ENCODE assay signal across 8 cellular contexts in the genomic region with DNA sequence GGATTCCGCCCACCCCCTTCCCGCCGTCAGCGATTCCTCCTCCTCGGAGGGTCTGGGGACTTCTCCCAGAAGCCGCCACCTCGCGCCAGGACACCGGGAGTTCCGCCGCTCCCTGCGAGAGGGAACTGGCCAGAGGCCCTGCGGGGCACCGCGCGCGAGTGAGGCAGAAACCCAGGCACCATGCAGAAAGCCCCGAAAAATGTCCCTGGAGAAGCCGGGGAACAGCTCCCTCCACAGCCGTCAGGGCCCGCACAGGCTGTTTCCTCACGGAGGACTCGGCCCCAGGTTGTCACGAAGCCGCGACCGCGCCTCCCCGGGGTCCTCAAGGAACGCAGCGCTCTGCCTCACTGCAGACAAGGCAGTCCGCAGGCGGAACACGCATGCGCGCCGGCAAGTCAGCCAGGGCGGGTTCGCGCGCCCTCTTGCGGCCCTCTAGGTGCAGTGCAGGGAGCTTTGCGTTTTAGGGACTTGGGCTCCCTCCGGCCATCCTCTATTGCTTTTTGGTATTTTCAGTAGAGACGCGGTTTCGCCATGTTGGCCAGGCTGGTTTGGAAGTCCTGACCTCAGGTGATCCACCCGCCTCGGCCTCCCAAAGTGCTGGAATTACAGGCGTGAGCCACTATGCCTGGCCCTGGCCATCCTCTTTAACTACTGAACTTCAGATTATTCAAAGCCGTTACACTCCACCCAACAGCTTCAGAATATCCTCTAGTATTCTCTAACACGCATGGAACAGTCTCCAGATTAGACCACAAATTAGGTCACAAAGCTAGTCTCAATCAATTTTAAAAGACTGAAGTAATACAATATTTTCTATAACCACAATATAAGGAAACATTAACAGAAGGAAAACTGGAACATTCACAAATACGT. TPM values are rescaled to one million over a fixed set of nuclear protein-coding genes. Genes with fewer than 3 reads are reported as not detected.
DNase-seq lines count a peak whose midpoint lies in the region; ATAC-seq and TF ChIP-seq lines count a peak whose summit lies in the region.

No MANE protein-coding gene starts in this region.

- DNase-seq in Calu3 = peak; percentile 87
- DNase-seq in RPMI8226 = peak; percentile 80
- peak; percentile 87 for DNase-seq in activated T-helper 2 cell treated with anti-CD3 and anti-CD28 coated beads, Interferon-gamma antibody, Interleukin-2, Interleukin-4, amounts not matched to agents 10 μg/mL and 5 μg/mL and 100 μg/mL, durations not matched to agents 14 hours and 24 hours and 36 hours (ENCODE audit: low spot score)
- DNase-seq in fibroblast of pulmonary artery (ENCODE audit: low read depth) = peak; percentile 88
- DNase-seq in natural killer cell = peak; percentile 91
- DNase-seq in stimulated activated naive B cell treated with anti-CD40 and anti-IgM and Interleukin-4, amounts not matched to agents 10 μg/mL and 1 μg/mL and 100 μg/mL, for 72 hours = peak; percentile 90

- intact Hi-C loops in Calu3 (cut with micrococcal nuclease; ENCODE audit: unreplicated experiment) (no loop called here), natural killer cell (cut with micrococcal nuclease) (loop anchor here (1.0 to 5.0 kb wide), 3 partner anchors 52 to 152 kb away; a partner anchor contains a TSS)
- intact Hi-C loops in activated T-helper 2 cell treated with anti-CD3 and anti-CD28 coated beads, Interferon-gamma antibody, Interleukin-2, Interleukin-4, amounts not matched to agents 10 μg/mL and 5 μg/mL and 100 μg/mL, durations not matched to agents 14 hours and 24 hours and 36 hours (cut with micrococcal nuclease) = loop anchor here (1.0 kb wide), 1 partner anchor 52 kb away; no protein-coding TSS in a partner anchor

- ATAC-seq in GM21737 (IDR thresholded peaks at IDR 0.05; ENCODE audit: unreplicated experiment) (peak; percentile 91), natural killer cell (peak; percentile 98)
- ATAC-seq in stimulated activated naive B cell treated with anti-CD40 and anti-IgM and Interleukin-4, amounts not matched to agents 10 μg/mL and 1 μg/mL and 100 μg/mL, for 72 hours (replicated peaks) = peak; percentile 89

- H3K4me1 Mint-ChIP-seq in Calu3 (ENCODE audit: low read depth, unreplicated experiment) (no peaks in the 10 kb centered on the region), natural killer cell (peaks cover 3 to 11% of the 10 kb centered on the region in 2 donors)
- peaks cover 5% of the 10 kb centered on the region for H3K4me1 Mint-ChIP-seq in activated T-helper 2 cell treated with anti-CD3 and anti-CD28 coated beads, Interferon-gamma antibody, Interleukin-2, Interleukin-4, amounts not matched to agents 10 μg/mL and 5 μg/mL and 100 μg/mL, durations not matched to agents 14 hours and 24 hours and 36 hours (ENCODE audit: low read depth)
- peaks cover 8 to 9% of the 10 kb centered on the region in 2 donors for H3K4me1 Mint-ChIP-seq in stimulated activated naive B cell treated with anti-CD40 and anti-IgM and Interleukin-4, amounts not matched to agents 10 μg/mL and 1 μg/mL and 100 μg/mL, for 72 hours

- H3K27me3 Mint-ChIP-seq in Calu3 (ENCODE audit: unreplicated experiment) (no peaks in the 10 kb centered on the region), natural killer cell (ENCODE audit: low read depth in 2 of 2) (peaks cover 24 to 75% of the 10 kb centered on the region in 2 donors)
- H3K27me3 Mint-ChIP-seq in activated T-helper 2 cell treated with anti-CD3 and anti-CD28 coated beads, Interferon-gamma antibody, Interleukin-2, Interleukin-4, amounts not matched to agents 10 μg/mL and 5 μg/mL and 100 μg/mL, durations not matched to agents 14 hours and 24 hours and 36 hours (ENCODE audit: low read depth) = peaks cover 49% of the 10 kb centered on the region
- H3K27me3 Mint-ChIP-seq in stimulated activated naive B cell treated with anti-CD40 and anti-IgM and Interleukin-4, amounts not matched to agents 10 μg/mL and 1 μg/mL and 100 μg/mL, for 72 hours = peaks cover 42 to 54% of the 10 kb centered on the region in 2 donors

- CTCF ChIA-PET in Calu3 (lab: Charles Lee) = no interaction called here

- H3K36me3 Mint-ChIP-seq in Calu3 (ENCODE audit: insufficient read depth, unreplicated experiment) = peaks cover 8% of the 10 kb centered on the region
- no peaks in the 10 kb centered on the region for H3K36me3 Mint-ChIP-seq in activated T-helper 2 cell treated with anti-CD3 and anti-CD28 coated beads, Interferon-gamma antibody, Interleukin-2, Interleukin-4, amounts not matched to agents 10 μg/mL and 5 μg/mL and 100 μg/mL, durations not matched to agents 14 hours and 24 hours and 36 hours (ENCODE audit: low read depth)
- H3K36me3 Mint-ChIP-seq in natural killer cell = no peaks in the 10 kb centered on the region
- no peaks in the 10 kb centered on the region for H3K36me3 Mint-ChIP-seq in stimulated activated naive B cell treated with anti-CD40 and anti-IgM and Interleukin-4, amounts not matched to agents 10 μg/mL and 1 μg/mL and 100 μg/mL, for 72 hours

- no peak overlapping the region for H3K27ac Mint-ChIP-seq in Calu3 (ENCODE audit: unreplicated experiment)
- H3K27ac Mint-ChIP-seq in activated T-helper 2 cell treated with anti-CD3 and anti-CD28 coated beads, Interferon-gamma antibody, Interleukin-2, Interleukin-4, amounts not matched to agents 10 μg/mL and 5 μg/mL and 100 μg/mL, durations not matched to agents 14 hours and 24 hours and 36 hours = no peak overlapping the region
- H3K27ac Mint-ChIP-seq in natural killer cell = no peak overlapping the region
- peak overlapping the region; percentile 28 for H3K27ac Mint-ChIP-seq in stimulated activated naive B cell treated with anti-CD40 and anti-IgM and Interleukin-4, amounts not matched to agents 10 μg/mL and 1 μg/mL and 100 μg/mL, for 72 hours

- TF ChIP-seq CTCF in Calu3 (IDR thresholded peaks at IDR 0.05; ENCODE audit: unreplicated experiment) (peak; percentile 79), LNCAP (IDR thresholded peaks at IDR 0.05) (peak; percentile 99), fibroblast of pulmonary artery (IDR thresholded peaks at IDR 0.05; ENCODE audit: low read length, missing control alignments) (peak; percentile 94), natural killer cell (IDR thresholded peaks at IDR 0.05) (peak; percentile 97)

- peak overlapping the region; percentile 62 for H3K4me3 Mint-ChIP-seq in Calu3 (ENCODE audit: low read depth, unreplicated experiment)
- H3K4me3 Mint-ChIP-seq in activated T-helper 2 cell treated with anti-CD3 and anti-CD28 coated beads, Interferon-gamma antibody, Interleukin-2, Interleukin-4, amounts not matched to agents 10 μg/mL and 5 μg/mL and 100 μg/mL, durations not matched to agents 14 hours and 24 hours and 36 hours (ENCODE audit: low read depth) = peak overlapping the region; percentile 66
- peak overlapping the region; percentile 79 for H3K4me3 Mint-ChIP-seq in natural killer cell
- H3K4me3 Mint-ChIP-seq in stimulated activated naive B cell treated with anti-CD40 and anti-IgM and Interleukin-4, amounts not matched to agents 10 μg/mL and 1 μg/mL and 100 μg/mL, for 72 hours = peak overlapping the region; percentile 79 to 83

- H3K9me3 Mint-ChIP-seq in Calu3 (ENCODE audit: low read depth, unreplicated experiment) (peaks cover 3% of the 10 kb centered on the region), natural killer cell (no peaks in the 10 kb centered on the region)
- H3K9me3 Mint-ChIP-seq in activated T-helper 2 cell treated with anti-CD3 and anti-CD28 coated beads, Interferon-gamma antibody, Interleukin-2, Interleukin-4, amounts not matched to agents 10 μg/mL and 5 μg/mL and 100 μg/mL, durations not matched to agents 14 hours and 24 hours and 36 hours = no peaks in the 10 kb centered on the region
- no peaks in the 10 kb centered on the region for H3K9me3 Mint-ChIP-seq in stimulated activated naive B cell treated with anti-CD40 and anti-IgM and Interleukin-4, amounts not matched to agents 10 μg/mL and 1 μg/mL and 100 μg/mL, for 72 hours

- peak overlapping the region; percentile 66 for H3K4me3 ChIP-seq in fibroblast of pulmonary artery (replicated peaks; ENCODE audit: low read depth, low read length)

- BruUV-seq in Calu3 (replicated peaks; lab: Mats Ljungman, UMichigan) = no TSS peak

RNA-seq across cellular contexts. Expression of a gene that starts 20.3 kb away (rescaled TPM):
- total RNA-seq in Calu3 (2022) (not detected in 2 replicates), natural killer cell (1 to 10 TPM; 2.4 to 7.4 (median 5.3) TPM)
- total RNA-seq in activated T-helper 2 cell treated with anti-CD3 and anti-CD28 coated beads, Interferon-gamma antibody, Interleukin-2, Interleukin-4, amounts not matched to agents 10 μg/mL and 5 μg/mL and 100 μg/mL, durations not matched to agents 14 hours and 24 hours and 36 hours = 6.0 and 7.9 TPM in 2 replicates

Comparison
In these comparisons a context has a peak if more than half of its experiments do, and no peak if none do; other contexts are left out.
1. Peak in every context shown above with its lines: DNase-seq, ATAC-seq and H3K4me3 ChIP-seq.